Comparison of ENCODE assay signal across 17 cellular contexts in the genomic region with DNA sequence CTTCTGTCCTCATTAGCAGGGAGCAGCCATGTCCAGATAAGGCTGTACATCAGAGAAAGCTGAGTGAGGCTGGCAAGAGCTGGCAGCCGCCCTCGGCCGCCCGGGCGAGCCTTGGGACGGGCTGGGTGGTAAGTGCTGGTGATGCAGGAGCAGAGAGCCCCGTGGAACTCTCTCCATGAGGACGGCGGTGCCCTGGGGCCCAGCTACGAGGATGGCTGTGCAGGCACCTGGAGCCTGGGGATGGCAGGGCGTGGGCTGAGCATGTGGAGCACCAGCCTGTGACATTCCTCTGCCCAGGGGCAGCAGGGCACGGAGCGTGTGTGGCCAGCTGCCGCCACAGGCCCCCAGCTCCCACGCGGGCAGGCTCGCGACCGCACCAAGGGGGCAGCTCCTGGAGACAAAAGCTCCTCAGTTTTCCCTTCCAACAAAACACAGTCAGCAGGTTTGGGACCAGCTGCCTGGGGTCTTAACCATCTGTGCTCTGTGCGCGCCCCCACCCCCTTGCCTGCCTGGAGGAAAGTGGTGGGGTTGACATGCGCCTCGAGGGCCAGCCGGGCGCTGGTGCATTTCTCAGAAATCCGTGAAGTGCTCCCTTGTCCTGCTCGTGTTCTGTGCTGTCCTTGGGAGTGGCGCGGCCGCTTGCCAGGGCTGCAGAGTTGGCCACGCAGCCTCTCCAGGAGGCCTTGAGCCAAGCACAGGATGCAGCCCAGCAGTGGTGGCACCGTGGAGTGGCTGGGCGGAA. TPM values are rescaled to one million over a fixed set of nuclear protein-coding genes. Genes with fewer than 3 reads are reported as not detected.
A peak's percentile ranks its signal among the peaks of the same experiment; 100 is the strongest.
DNase-seq lines count a peak whose midpoint lies in the region; ATAC-seq and TF ChIP-seq lines count a peak whose summit lies in the region.
"Had no signal": no experiment of that assay in that cellular context is flagged by ENCODE, and none has a peak within 500 bp of the region (broad histone marks: within the 10 kb centered on the region; RNA-seq: fewer than 3 reads in every experiment).

No MANE protein-coding gene starts in this region.

- H3K9me3 Mint-ChIP-seq in CD14-positive monocyte = peaks cover 0 to 7% (median 0%) of the 10 kb centered on the region in 7 donors
- H3K9me3 Mint-ChIP-seq: CD8-positive, alpha-beta memory T cell; naive B cell had no signal

- TF ChIP-seq CTCF in CD14-positive monocyte (IDR thresholded peaks at IDR 0.05) = no peak
- no peak for TF ChIP-seq CTCF in psoas muscle (IDR thresholded peaks at IDR 0.05)

- H3K4me3 ChIP-seq in psoas muscle = no peak overlapping the region
- H3K4me3 ChIP-seq: vagina had no signal

- peak; percentile 43 to 80 (median 59) for ATAC-seq in psoas muscle
- no peak for ATAC-seq in GM21515 (IDR thresholded peaks at IDR 0.05; ENCODE audit: unreplicated experiment)
- ATAC-seq: activated CD4-positive, alpha-beta T cell treated with anti-CD3 and anti-CD28 coated beads for 36 hours had no signal

- DNase-seq in CD14-positive monocyte (ENCODE audit: low spot score) (peak; percentile 37), caudate nucleus (lab: John Stamatoyannopoulos, UW) (peak in 30 of 61 donors; percentile 28 to 73 (median 48)), hypothalamus (lab: John Stamatoyannopoulos, UW) (peak in 29 of 51 donors; percentile 12 to 82 (median 62)), psoas muscle (peak in 1 of 2 donors; percentile 85), NCI-H1436 treated with DMSO at 0.1 percent for 48 hours (lab: John Stamatoyannopoulos, UW) (no peak), HK-2 (ENCODE audit: unreplicated experiment) (no peak)
- DNase-seq in activated naive CD4-positive, alpha-beta T cell (lab: John Stamatoyannopoulos, UW) = no peak
- DNase-seq: activated CD4-positive, alpha-beta T cell treated with anti-CD3 and anti-CD28 coated beads for 36 hours; activated effector memory CD4-positive, alpha-beta T cell treated with anti-CD3 and anti-CD28 coated beads, Interleukin-2, amount 50 U/mL, for 16 hours; amniotic stem cell; CD8-positive, alpha-beta memory T cell; DND-41; naive B cell; NCI-H187; T1000 had no signal

- H3K27ac ChIP-seq in caudate nucleus (ENCODE audit: low read depth, low read length) (peak overlapping the region; percentile 79), psoas muscle (peak overlapping the region; percentile 41)
- H3K27ac ChIP-seq: vagina had no signal

- intact Hi-C loops in CD14-positive monocyte (cut with micrococcal nuclease) (no loop called here), psoas muscle (cut with DNase I) (no loop called here)

- 34 to 46% (median 37%) methylated on average over 33 of the region's 33 CpGs for WGBS in psoas muscle, 3 donors

- H3K36me3 Mint-ChIP-seq in CD14-positive monocyte = peaks cover 10 to 11% of the 10 kb centered on the region in 2 donors

- H3K36me3 ChIP-seq in psoas muscle (ENCODE audit: insufficient read depth in 1 of 2, low read depth in 1 of 2) = no peaks in the 10 kb centered on the region
- H3K36me3 ChIP-seq: vagina had no signal

- no peaks in the 10 kb centered on the region for H3K27me3 ChIP-seq in psoas muscle (ENCODE audit: insufficient read depth in 3 of 3, low read length in 2 of 3)
- H3K27me3 ChIP-seq: vagina had no signal

- no peak overlapping the region for H3K27ac Mint-ChIP-seq in CD14-positive monocyte
- H3K27ac Mint-ChIP-seq: activated CD4-positive, alpha-beta T cell treated with anti-CD3 and anti-CD28 coated beads for 36 hours; CD8-positive, alpha-beta memory T cell; naive B cell had no signal

- H3K4me3 Mint-ChIP-seq in CD14-positive monocyte = no peak overlapping the region
- H3K4me3 Mint-ChIP-seq: activated CD4-positive, alpha-beta T cell treated with anti-CD3 and anti-CD28 coated beads for 36 hours; CD8-positive, alpha-beta memory T cell; naive B cell had no signal

- H3K4me1 Mint-ChIP-seq in CD14-positive monocyte = peaks cover 28% of the 10 kb centered on the region

- H3K27me3 Mint-ChIP-seq in CD14-positive monocyte (ENCODE audit: low read depth in 3 of 3) = peaks cover 3 to 10% (median 5%) of the 10 kb centered on the region in 3 donors
- H3K27me3 Mint-ChIP-seq: activated CD4-positive, alpha-beta T cell treated with anti-CD3 and anti-CD28 coated beads for 36 hours; CD8-positive, alpha-beta memory T cell; naive B cell had no signal

- no peaks in the 10 kb centered on the region for H3K9me3 ChIP-seq in psoas muscle
- H3K9me3 ChIP-seq: vagina had no signal

- peaks cover 78% of the 10 kb centered on the region for H3K4me1 ChIP-seq in psoas muscle

RNA-seq across cellular contexts. Expression of a gene that starts 21.4 kb away (rescaled TPM):
- polyA plus RNA-seq in CD14-positive monocyte (1 to 10 TPM; 3.1 to 3.7 TPM), psoas muscle (10 to 100 TPM; 57.1 to 83.1 (median 65.1) TPM)
- total RNA-seq in psoas muscle = 10 to 100 TPM; 67.8 to 79.1 (median 75.3) TPM

RNA-seq across cellular contexts. Expression of a gene that starts 35.1 kb away (rescaled TPM):
- polyA plus RNA-seq in CD14-positive monocyte = 1 to 10 TPM; 2.3 to 2.5 TPM
- 10 to 100 TPM; 17.1 to 26.2 (median 20.9) TPM for total RNA-seq in psoas muscle
- polyA plus RNA-seq in psoas muscle = 10 to 100 TPM; 12.9 to 15.3 (median 13.4) TPM

Comparison
In these comparisons a context has a peak if more than half of its experiments do, and no peak if none do; other contexts are left out.
1. DNase-seq: peak in CD14-positive monocyte (single experiment) and hypothalamus (29 of 51); none in NCI-H1436 treated with DMSO at 0.1 percent for 48 hours (single experiment), activated naive CD4-positive, alpha-beta T cell (0 of 4) and HK-2 (single experiment).
2. RNA of a gene that starts 21.4 kb away (polyA plus RNA-seq): 57.1 to 83.1 TPM in psoas muscle; 3.1 to 3.7 TPM in CD14-positive monocyte; every median in the first group is over 10 times any median in the second.